8 cellular contexts compared by ENCODE assay signal in genomic region chr19:1905071-1905862, GRCh38. TPM values are rescaled to one million over a fixed set of nuclear protein-coding genes. Genes with fewer than 3 reads are reported as not detected.
DNase-seq lines count a peak whose midpoint lies in the region; ATAC-seq lines count a peak whose summit lies in the region.

Gene ADAT3 (plus strand): TSS chr19:1905399. CDS start chr19:1912048, 6,649 bp downstream.
Gene SCAMP4 (plus strand): TSS chr19:1905399. CDS start chr19:1915020, 9,621 bp downstream.

- H3K27ac ChIP-seq in CD8-positive, alpha-beta memory T cell (ENCODE audit: low read depth, low read length), result peak within 1 kb of the TSS; percentile 70

- H3K9me3 ChIP-seq in CD8-positive, alpha-beta memory T cell (ENCODE audit: low read length), result no peaks in the 10 kb centered on the region

- H3K27ac Mint-ChIP-seq in CD8-positive, alpha-beta memory T cell, result peak within 1 kb of the TSS; percentile 85 to 97 (median 92)

- CTCF ChIA-PET in CD8-positive, alpha-beta memory T cell (lab: Charles Lee), result interaction anchor here (1.9 kb wide), 1 partner anchor 30 kb away, joined by 5 read pairs; no protein-coding TSS in a partner anchor

- DNase-seq in CD8-positive, alpha-beta memory T cell, result peak; percentile 95 to 99 (median 97)
- DNase-seq in HT1080 (ENCODE audit: low read depth) (peak; percentile 98), NOMO-1 (lab: John Stamatoyannopoulos, UW; ENCODE audit: unreplicated experiment in 2 of 2) (peak; percentile 99), lung microvascular endothelial cell (ENCODE audit: low read depth in 2 of 2) (peak; percentile 99 to 100)
- DNase-seq in activated CD8-positive, alpha-beta memory T cell treated with anti-CD3 and anti-CD28 coated beads for 24 hours, result peak; percentile 98
- peak; percentile 91 for DNase-seq in effector CD8-positive, alpha-beta T cell (lab: John Stamatoyannopoulos, UW)
- peak; percentile 96 to 97 (median 97) for DNase-seq in stimulated activated CD4-positive, alpha-beta T cell treated with anti-CD3 and anti-CD28 coated beads, TNF-alpha, amount 100 ng/mL, for 4 hours (ENCODE audit: low read depth in 3 of 3)

- peaks cover 0 to 4% (median 0%) of the 10 kb centered on the region in 3 donors for H3K36me3 Mint-ChIP-seq in CD8-positive, alpha-beta memory T cell

- H3K9me3 Mint-ChIP-seq in CD8-positive, alpha-beta memory T cell, result no peaks in the 10 kb centered on the region

- peak within 1 kb of the TSS; percentile 85 to 95 (median 89) for H3K4me3 Mint-ChIP-seq in CD8-positive, alpha-beta memory T cell

- no peaks in the 10 kb centered on the region for H3K36me3 ChIP-seq in CD8-positive, alpha-beta memory T cell (ENCODE audit: insufficient read depth, low read length)

- H3K4me1 ChIP-seq in CD8-positive, alpha-beta memory T cell (ENCODE audit: insufficient read depth, low read length), result peaks cover 15% of the 10 kb centered on the region

- H3K4me3 ChIP-seq in CD8-positive, alpha-beta memory T cell (ENCODE audit: low read length), result peak within 1 kb of the TSS; percentile 74

- H3K27me3 ChIP-seq in CD8-positive, alpha-beta memory T cell (ENCODE audit: insufficient read depth, low read length, poor library complexity, severe bottlenecking), result no peaks in the 10 kb centered on the region

- POLR2A ChIA-PET in CD8-positive, alpha-beta memory T cell (lab: Charles Lee), result interaction anchor here (1.0 to 2.5 kb wide), 2 partner anchors 29 to 40 kb away, joined by 3 to 6 read pairs; no protein-coding TSS in a partner anchor

- H3K4me1 Mint-ChIP-seq in CD8-positive, alpha-beta memory T cell, result peaks cover 21 to 39% (median 27%) of the 10 kb centered on the region in 3 donors

- ATAC-seq in GM21360 (IDR thresholded peaks at IDR 0.05; ENCODE audit: unreplicated experiment), result peak; percentile 78

- H3K27me3 Mint-ChIP-seq in CD8-positive, alpha-beta memory T cell, result no peaks in the 10 kb centered on the region

RNA-seq across cellular contexts. Expression of gene ADAT3, which starts in this region (rescaled TPM):
- 1 to 10 TPM; 6.3 to 6.6 TPM for total RNA-seq in CD8-positive, alpha-beta memory T cell
- 4.6 TPM for polyA plus RNA-seq in CD8-positive, alpha-beta memory T cell
- total RNA-seq in HT1080 (2014; rRNA removed; shearing (Covaris generic)), result 10.1 and 15.8 TPM in 2 replicates
- polyA plus RNA-seq in HT1080 (2015; cell fraction: cytosol; rRNA removed), result 8.4 and 11.2 TPM in 2 replicates
- polyA plus RNA-seq in HT1080 (2015; cell fraction: nucleus; rRNA removed), result 6.6 and 7.1 TPM in 2 replicates
- total RNA-seq in lung microvascular endothelial cell, result 1.3 and 3.0 TPM in 2 replicates

RNA-seq across cellular contexts. Expression of gene SCAMP4, which starts in this region (rescaled TPM):
- 10 to 100 TPM; 38.6 to 40.6 TPM for total RNA-seq in CD8-positive, alpha-beta memory T cell
- 16.3 TPM for polyA plus RNA-seq in CD8-positive, alpha-beta memory T cell
- 31.8 and 43.5 TPM in 2 replicates for total RNA-seq in HT1080 (2014; rRNA removed; shearing (Covaris generic))
- polyA plus RNA-seq in HT1080 (2015; cell fraction: cytosol; rRNA removed), result 50.1 and 79.7 TPM in 2 replicates
- 50.2 and 57.9 TPM in 2 replicates for polyA plus RNA-seq in HT1080 (2015; cell fraction: nucleus; rRNA removed)
- total RNA-seq in lung microvascular endothelial cell, result 19.0 and 26.6 TPM in 2 replicates

Comparison
In these comparisons a context has a peak if more than half of its experiments do, and no peak if none do; other contexts are left out.
1. Peak in every context shown above with its lines: DNase-seq, ATAC-seq, H3K4me3 ChIP-seq and H3K27ac ChIP-seq.